Comparison of ENCODE assay signal across 10 cellular contexts in genomic region chrX:107565916-107566602, GRCh38.
DNase-seq lines count a peak whose midpoint lies in the region; ATAC-seq and TF ChIP-seq lines count a peak whose summit lies in the region.
"Had no signal": no experiment of that assay in that cellular context is flagged by ENCODE, and none has a peak within 500 bp of the region (broad histone marks: within the 10 kb centered on the region; RNA-seq: fewer than 3 reads in every experiment).

No MANE protein-coding gene starts in this region.

- H3K27ac ChIP-seq in colonic mucosa: no peak overlapping the region

- no peak for ATAC-seq in activated naive CD8-positive, alpha-beta T cell treated with anti-CD3 and anti-CD28 coated beads, Interleukin-2, amount 50 U/mL, for 24 hours
- ATAC-seq: stimulated activated effector memory CD8-positive, alpha-beta T cell treated with anti-CD3 and anti-CD28 coated beads, Interleukin-12 subunit alpha, Interleukin-12 subunit beta, amount 100 ng/mL, for 72 hours had no signal

- H3K9me3 Mint-ChIP-seq in HFFc6: no peaks in the 10 kb centered on the region
- H3K9me3 Mint-ChIP-seq in activated naive CD8-positive, alpha-beta T cell treated with anti-CD3 and anti-CD28 coated beads, Interleukin-2, amount 50 U/mL, for 24 hours: no peaks in the 10 kb centered on the region
- H3K9me3 Mint-ChIP-seq: stimulated activated effector memory CD8-positive, alpha-beta T cell treated with anti-CD3 and anti-CD28 coated beads, Interleukin-12 subunit alpha, Interleukin-12 subunit beta, amount 100 ng/mL, for 72 hours had no signal

- H3K9ac ChIP-seq in colonic mucosa (ENCODE audit: low read depth in 2 of 2, low read length in 2 of 2): no peak overlapping the region

- peaks cover 69% of the 10 kb centered on the region for H3K4me1 Mint-ChIP-seq in HFFc6 (ENCODE audit: low read depth)
- no peaks in the 10 kb centered on the region for H3K4me1 Mint-ChIP-seq in activated naive CD8-positive, alpha-beta T cell treated with anti-CD3 and anti-CD28 coated beads, Interleukin-2, amount 50 U/mL, for 24 hours
- H3K4me1 Mint-ChIP-seq: stimulated activated effector memory CD8-positive, alpha-beta T cell treated with anti-CD3 and anti-CD28 coated beads, Interleukin-12 subunit alpha, Interleukin-12 subunit beta, amount 100 ng/mL, for 72 hours had no signal

- no peaks in the 10 kb centered on the region for H3K9me3 ChIP-seq in colonic mucosa
- H3K9me3 ChIP-seq: Caco-2 had no signal

- in situ Hi-C loops in SK-MEL-5 (cut with HindIII; ENCODE audit: low pct_unique_long_range_greater_than_20kb, low sequenced_read_pairs): no loop called here

- no peaks in the 10 kb centered on the region for H3K36me3 ChIP-seq in colonic mucosa

- H3K4me3 Mint-ChIP-seq in HFFc6: no peak overlapping the region
- H3K4me3 Mint-ChIP-seq in activated naive CD8-positive, alpha-beta T cell treated with anti-CD3 and anti-CD28 coated beads, Interleukin-2, amount 50 U/mL, for 24 hours: no peak overlapping the region
- H3K4me3 Mint-ChIP-seq: stimulated activated effector memory CD8-positive, alpha-beta T cell treated with anti-CD3 and anti-CD28 coated beads, Interleukin-12 subunit alpha, Interleukin-12 subunit beta, amount 100 ng/mL, for 72 hours had no signal

- intact Hi-C loops in colonic mucosa (cut with DNase I): no loop called here

- no peak for TF ChIP-seq CTCF in HFFc6 (IDR thresholded peaks at IDR 0.05)
- no peak for TF ChIP-seq CTCF in colonic mucosa (IDR thresholded peaks at IDR 0.05)

- no peaks in the 10 kb centered on the region for H3K36me3 Mint-ChIP-seq in HFFc6 (ENCODE audit: low read depth)
- H3K36me3 Mint-ChIP-seq in activated naive CD8-positive, alpha-beta T cell treated with anti-CD3 and anti-CD28 coated beads, Interleukin-2, amount 50 U/mL, for 24 hours (ENCODE audit: low read depth): no peaks in the 10 kb centered on the region
- H3K36me3 Mint-ChIP-seq: stimulated activated effector memory CD8-positive, alpha-beta T cell treated with anti-CD3 and anti-CD28 coated beads, Interleukin-12 subunit alpha, Interleukin-12 subunit beta, amount 100 ng/mL, for 72 hours had no signal

- no peak overlapping the region for H3K4me3 ChIP-seq in colonic mucosa

- H3K4me1 ChIP-seq in colonic mucosa: no peaks in the 10 kb centered on the region
- H3K4me1 ChIP-seq: Caco-2 had no signal

- no peaks in the 10 kb centered on the region for H3K27me3 ChIP-seq in colonic mucosa

- no peak overlapping the region; the same call in 1 of the 2 replicates for H3K27ac Mint-ChIP-seq in HFFc6
- H3K27ac Mint-ChIP-seq in activated naive CD8-positive, alpha-beta T cell treated with anti-CD3 and anti-CD28 coated beads, Interleukin-2, amount 50 U/mL, for 24 hours: no peak overlapping the region
- H3K27ac Mint-ChIP-seq: stimulated activated effector memory CD8-positive, alpha-beta T cell treated with anti-CD3 and anti-CD28 coated beads, Interleukin-12 subunit alpha, Interleukin-12 subunit beta, amount 100 ng/mL, for 72 hours had no signal

- DNase-seq in AG08395 (ENCODE audit: low spot score): peak; percentile 63
- DNase-seq in HFFc6: peak; percentile 30
- peak; percentile 70 for DNase-seq in SK-MEL-5 (ENCODE audit: low read depth, low spot score)
- DNase-seq in iPS-NIHi7 (ENCODE audit: extremely low spot score): peak; percentile 88
- DNase-seq in activated naive CD8-positive, alpha-beta T cell treated with anti-CD3 and anti-CD28 coated beads, Interleukin-2, amount 50 U/mL, for 24 hours: no peak
- no peak for DNase-seq in colonic mucosa
- DNase-seq in activated gamma-delta T cell (lab: John Stamatoyannopoulos, UW): no peak
- DNase-seq in foreskin melanocyte: no peak
- DNase-seq: Caco-2 had no signal

- no peaks in the 10 kb centered on the region for H3K27me3 Mint-ChIP-seq in HFFc6 (ENCODE audit: insufficient read depth)
- H3K27me3 Mint-ChIP-seq in activated naive CD8-positive, alpha-beta T cell treated with anti-CD3 and anti-CD28 coated beads, Interleukin-2, amount 50 U/mL, for 24 hours: peaks cover 2% of the 10 kb centered on the region

Comparison
In these comparisons a context has a peak if more than half of its experiments do, and no peak if none do; other contexts are left out.
1. DNase-seq: peak in AG08395 (single experiment), HFFc6 (single experiment), SK-MEL-5 (single experiment) and iPS-NIHi7 (single experiment); none in activated naive CD8-positive, alpha-beta T cell treated with anti-CD3 and anti-CD28 coated beads, Interleukin-2, amount 50 U/mL, for 24 hours (single experiment), colonic mucosa (single experiment), activated gamma-delta T cell (single experiment) and foreskin melanocyte (single experiment).